17 cellular contexts compared by ENCODE assay signal in genomic region chr9:12882430-12882829, GRCh38.
DNase-seq lines count a peak whose midpoint lies in the region; ATAC-seq, FAIRE-seq and TF ChIP-seq lines count a peak whose summit lies in the region.
"Had no signal": no experiment of that assay in that cellular context is flagged by ENCODE, and none has a peak within 500 bp of the region (broad histone marks: within the 10 kb centered on the region; RNA-seq: fewer than 3 reads in every experiment).

No MANE protein-coding gene starts in this region.

- no peak overlapping the region for H3K27ac Mint-ChIP-seq in astrocyte (ENCODE audit: unreplicated experiment)
- H3K27ac Mint-ChIP-seq: activated naive CD4-positive, alpha-beta T cell treated with anti-CD3 and anti-CD28 coated beads, Interleukin-2, amount 50 U/mL, for 24 hours; CD4-positive, CD25-positive, alpha-beta regulatory T cell; neural progenitor cell had no signal

- TF ChIP-seq CTCF in astrocyte (IDR thresholded peaks at IDR 0.05; ENCODE audit: insufficient read depth, low read depth, low read length) (no peak), heart right ventricle (IDR thresholded peaks at IDR 0.05) (no peak)

- peak overlapping the region; percentile 37 for H3K4me2 ChIP-seq in astrocyte (ENCODE audit: low read length)
- H3K4me2 ChIP-seq: neural progenitor cell had no signal

- H3K9ac ChIP-seq in astrocyte (ENCODE audit: low read length) = no peak overlapping the region
- H3K9ac ChIP-seq: neural progenitor cell had no signal

- no peak overlapping the region for H2AFZ ChIP-seq in astrocyte (ENCODE audit: low read depth, low read length)
- H2AFZ ChIP-seq: neural progenitor cell had no signal

- intact Hi-C loops in heart right ventricle (cut with DNase I) = loop anchor here in 7 of 10 donors (2.0 to 10.0 kb wide), 11 partner anchors 48 to 202 kb away; partner anchors contain the start of gene LURAP1L (in 1 of the 7)

- ATAC-seq in heart right ventricle (peak; percentile 37 to 87 (median 80)), GM19351 (IDR thresholded peaks at IDR 0.05; ENCODE audit: unreplicated experiment) (no peak), HG02759 (IDR thresholded peaks at IDR 0.05; ENCODE audit: unreplicated experiment) (no peak)
- ATAC-seq: K562, left colon had no signal

- no peaks in the 10 kb centered on the region for H3K27me3 Mint-ChIP-seq in astrocyte (ENCODE audit: low read depth, unreplicated experiment)
- H3K27me3 Mint-ChIP-seq: activated naive CD4-positive, alpha-beta T cell treated with anti-CD3 and anti-CD28 coated beads, Interleukin-2, amount 50 U/mL, for 24 hours; CD4-positive, CD25-positive, alpha-beta regulatory T cell had no signal

- H3K4me3 ChIP-seq in astrocyte (ENCODE audit: insufficient read depth, low read depth, low read length) = no peak overlapping the region
- no peak overlapping the region for H3K4me3 ChIP-seq in heart right ventricle
- no peak overlapping the region for H3K4me3 ChIP-seq in skeletal muscle cell (ENCODE audit: low read depth, low read length)
- H3K4me3 ChIP-seq: K562, neural progenitor cell had no signal

- no peaks in the 10 kb centered on the region for H4K20me1 ChIP-seq in astrocyte (ENCODE audit: insufficient read depth, low read length)

- peak overlapping the region; percentile 48 for H3K27ac ChIP-seq in astrocyte (ENCODE audit: low read depth, low read length)
- peak overlapping the region in 7 of 10 donors; percentile 14 to 61 (median 29) for H3K27ac ChIP-seq in heart right ventricle
- H3K27ac ChIP-seq: neural progenitor cell had no signal

- no peaks in the 10 kb centered on the region for H3K36me3 Mint-ChIP-seq in astrocyte (ENCODE audit: low read depth, unreplicated experiment)
- H3K36me3 Mint-ChIP-seq: activated naive CD4-positive, alpha-beta T cell treated with anti-CD3 and anti-CD28 coated beads, Interleukin-2, amount 50 U/mL, for 24 hours; CD4-positive, CD25-positive, alpha-beta regulatory T cell; neural progenitor cell had no signal

- H3K9me3 ChIP-seq in astrocyte (ENCODE audit: insufficient read depth, low read depth, low read length) (no peaks in the 10 kb centered on the region), heart right ventricle (no peaks in the 10 kb centered on the region)

- H3K36me3 ChIP-seq in astrocyte (ENCODE audit: insufficient read depth, low read length) (no peaks in the 10 kb centered on the region), heart right ventricle (no peaks in the 10 kb centered on the region)
- H3K36me3 ChIP-seq: neural progenitor cell had no signal

- no peaks in the 10 kb centered on the region for H3K79me2 ChIP-seq in astrocyte (ENCODE audit: insufficient read depth, low read length)

- H3K4me3 Mint-ChIP-seq in astrocyte (ENCODE audit: unreplicated experiment) = no peak overlapping the region
- H3K4me3 Mint-ChIP-seq: activated naive CD4-positive, alpha-beta T cell treated with anti-CD3 and anti-CD28 coated beads, Interleukin-2, amount 50 U/mL, for 24 hours; CD4-positive, CD25-positive, alpha-beta regulatory T cell; neural progenitor cell had no signal

- 38 to 40% methylated on average over 2 of the region's 2 CpGs for WGBS in heart right ventricle, 2 donors

- no peaks in the 10 kb centered on the region for H3K9me3 Mint-ChIP-seq in astrocyte (ENCODE audit: unreplicated experiment)
- H3K9me3 Mint-ChIP-seq: neural progenitor cell had no signal

- FAIRE-seq in astrocyte (lab: Jason Lieb, UNC) = peak; percentile 45
- FAIRE-seq: K562 had no signal

- DNase-seq in AG20443 (ENCODE audit: low spot score) (peak; percentile 50), astrocyte (ENCODE audit: low read depth) (peak; percentile 77), heart right ventricle (no peak), skeletal muscle cell (ENCODE audit: low read depth) (peak; percentile 88), ureter (ENCODE audit: low spot score) (no peak)
- DNase-seq in activated CD8-positive, alpha-beta memory T cell treated with anti-CD3 and anti-CD28 coated beads, Interleukin-2, amount 50 U/mL, for 4 hours = no peak
- DNase-seq: CD4-positive, CD25-positive, alpha-beta regulatory T cell; dermis blood vessel endothelial cell; GF-D8; left colon; NCI-H1694; SHP77 had no signal

- peaks cover 12% of the 10 kb centered on the region for H3K4me1 Mint-ChIP-seq in astrocyte (ENCODE audit: low read depth, unreplicated experiment)
- H3K4me1 Mint-ChIP-seq: activated naive CD4-positive, alpha-beta T cell treated with anti-CD3 and anti-CD28 coated beads, Interleukin-2, amount 50 U/mL, for 24 hours; CD4-positive, CD25-positive, alpha-beta regulatory T cell had no signal

- no peaks in the 10 kb centered on the region for H3K27me3 ChIP-seq in astrocyte (ENCODE audit: insufficient read depth, low read length)
- H3K27me3 ChIP-seq in heart right ventricle = no peaks in the 10 kb centered on the region
- H3K27me3 ChIP-seq: neural progenitor cell had no signal

- peaks cover 6% of the 10 kb centered on the region for H3K4me1 ChIP-seq in astrocyte (ENCODE audit: insufficient read depth, low read length)
- H3K4me1 ChIP-seq in heart right ventricle = peaks cover 0 to 29% (median 6%) of the 10 kb centered on the region in 9 donors
- H3K4me1 ChIP-seq: neural progenitor cell had no signal

Comparison
In these comparisons a context has a peak if more than half of its experiments do, and no peak if none do; other contexts are left out.
1. DNase-seq: peak in AG20443 (single experiment), astrocyte (single experiment) and skeletal muscle cell (single experiment); none in heart right ventricle (0 of 2), activated CD8-positive, alpha-beta memory T cell treated with anti-CD3 and anti-CD28 coated beads, Interleukin-2, amount 50 U/mL, for 4 hours (single experiment) and ureter (single experiment).
2. ATAC-seq: peak in heart right ventricle (8 of 8); none in GM19351 (single experiment) and HG02759 (single experiment).